In the genomic region with DNA sequence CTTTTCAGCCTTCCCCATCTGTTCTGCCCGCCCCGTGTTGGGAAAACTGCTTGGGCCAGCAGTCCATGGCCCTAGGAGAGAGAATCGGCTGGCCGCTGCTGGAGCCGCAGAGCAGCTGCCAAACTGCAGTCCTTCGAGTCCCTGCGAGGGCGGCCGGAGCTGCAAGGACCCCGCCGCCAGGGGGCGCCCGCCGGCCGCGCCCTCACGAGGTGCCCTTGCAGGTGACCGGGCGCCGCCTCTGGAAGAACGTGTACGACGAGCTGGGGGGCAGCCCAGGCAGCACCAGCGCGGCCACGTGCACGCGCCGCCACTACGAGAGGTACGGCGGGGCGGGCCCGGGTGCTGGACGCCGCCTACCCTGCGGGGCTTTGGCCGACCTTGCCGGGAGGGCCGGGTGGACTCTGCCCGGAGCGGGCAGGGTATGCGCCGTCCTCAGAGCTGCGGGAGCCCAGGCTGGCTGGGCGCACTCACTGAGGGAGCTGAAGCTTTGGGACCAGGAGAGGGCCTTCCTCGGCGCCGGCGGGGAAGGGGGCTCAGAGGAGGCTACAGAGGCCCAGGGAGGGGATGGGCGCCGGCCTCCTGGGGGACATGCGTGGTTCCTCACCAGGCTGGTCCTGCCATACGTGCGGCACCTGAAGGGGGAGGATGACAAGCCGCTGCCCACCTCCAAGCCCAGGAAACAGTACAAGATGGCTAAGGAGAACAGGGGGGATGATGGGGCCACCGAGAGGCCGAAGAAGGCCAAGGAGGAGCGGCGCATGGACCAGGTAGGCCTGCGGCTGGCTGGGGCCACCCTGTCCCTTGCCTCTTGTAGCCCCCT, we compare ENCODE assay signal across 1 cellular context.
TF ChIP-seq lines count a peak whose summit lies in the region.

No MANE protein-coding gene starts in this region.

TF ChIP-seq in HepG2, 621 proteins besides CTCF, POLR2A, EP300 and RAD21 (continued from another document and continues in another):
- TF ChIP-seq POLR2AphosphoS2 (IDR thresholded peaks at IDR 0.05; ENCODE audit: low read depth, low read length) (no peak), HNF4A (CRISPR knock-in tag; IDR thresholded peaks at IDR 0.05) (peak; percentile 85), ZNF101 (CRISPR knock-in tag; IDR thresholded peaks at IDR 0.05; ENCODE audit: borderline replicate concordance, low read depth) (no peak), ZC3H13 (CRISPR knock-in tag; IDR thresholded peaks at IDR 0.05) (peak; percentile 92), ZNF703 (CRISPR knock-in tag; IDR thresholded peaks at IDR 0.05; ENCODE audit: borderline replicate concordance) (peak; percentile 43; the same call in 1 of the 2 replicates), ZNF556 (CRISPR knock-in tag; IDR thresholded peaks at IDR 0.05; ENCODE audit: borderline replicate concordance) (peak; percentile 90; the same call in 1 of the 2 replicates), NCOA5 (CRISPR knock-in tag; IDR thresholded peaks at IDR 0.05) (peak; percentile 55; the same call in 1 of the 2 replicates), IKZF4 (CRISPR knock-in tag; IDR thresholded peaks at IDR 0.05; ENCODE audit: borderline replicate concordance, low read depth, not compliant biosample characterization) (peak; percentile 96), ZNF777 (CRISPR knock-in tag; IDR thresholded peaks at IDR 0.05) (peak; percentile 71; the same call in 1 of the 2 replicates), NCOA2 (CRISPR knock-in tag; IDR thresholded peaks at IDR 0.05) (peak; percentile 51; the same call in 1 of the 2 replicates), SIN3A (IDR thresholded peaks at IDR 0.05; ENCODE audit: borderline replicate concordance, low read depth, low read length) (peak; percentile 64; the same call in 1 of the 2 replicates), ZFAT (CRISPR knock-in tag; conservative IDR thresholded peaks at IDR 0.05) (no peak), ZC3H4 (CRISPR knock-in tag; IDR thresholded peaks at IDR 0.05; ENCODE audit: borderline replicate concordance) (0 out of 2 replicates have a peak, but pooled peaks have one; percentile 14), GATAD2A (CRISPR knock-in tag; IDR thresholded peaks at IDR 0.05) (no peak), FOXP1 (IDR thresholded peaks at IDR 0.05) (no peak), FOXP1 (CRISPR knock-in tag; IDR thresholded peaks at IDR 0.05) (peak; percentile 51), ZKSCAN8 (CRISPR knock-in tag; IDR thresholded peaks at IDR 0.05; ENCODE audit: borderline replicate concordance) (0 out of 2 replicates have a peak, but pooled peaks have one; percentile 22), FOXC1 (CRISPR knock-in tag; IDR thresholded peaks at IDR 0.05; ENCODE audit: borderline replicate concordance) (peak; percentile 78), MAF1 (CRISPR knock-in tag; IDR thresholded peaks at IDR 0.05; ENCODE audit: borderline replicate concordance) (no peak), ZFP36 (IDR thresholded peaks at IDR 0.05; ENCODE audit: borderline replicate concordance, low read depth, low read length, partially characterized antibody) (no peak), CREM (IDR thresholded peaks at IDR 0.05) (no peak), CREM (CRISPR knock-in tag; IDR thresholded peaks at IDR 0.05) (no peak), SIX4 (CRISPR knock-in tag; IDR thresholded peaks at IDR 0.05) (peak; percentile 22; the same call in 1 of the 2 replicates), HNRNPUL1 (IDR thresholded peaks at IDR 0.05; ENCODE audit: low read depth, low read length) (no peak), ZNF44 (CRISPR knock-in tag; IDR thresholded peaks at IDR 0.05) (peak; percentile 98), ZIK1 (CRISPR knock-in tag; IDR thresholded peaks at IDR 0.05; ENCODE audit: borderline replicate concordance, low read depth) (peak; percentile 94), NFE2L1 (CRISPR knock-in tag; IDR thresholded peaks at IDR 0.05; ENCODE audit: borderline replicate concordance) (no peak), ZFP37 (CRISPR knock-in tag; IDR thresholded peaks at IDR 0.05; ENCODE audit: borderline replicate concordance) (0 out of 2 replicates have a peak, but pooled peaks have one; percentile 53), EZH2 (conservative IDR thresholded peaks at IDR 0.05; ENCODE audit: low read depth, low read length) (no peak), RORA (CRISPR knock-in tag; IDR thresholded peaks at IDR 0.05) (no peak), ELF4 (CRISPR knock-in tag; IDR thresholded peaks at IDR 0.05; ENCODE audit: borderline replicate concordance) (no peak), HDAC2 (CRISPR knock-in tag; IDR thresholded peaks at IDR 0.05) (peak; percentile 95), MEF2D (CRISPR knock-in tag; IDR thresholded peaks at IDR 0.05) (no peak; the same call in 1 of the 2 replicates), ZNF235 (CRISPR knock-in tag; IDR thresholded peaks at IDR 0.05; ENCODE audit: borderline replicate concordance) (peak; percentile 61; the same call in 1 of the 2 replicates), NKX3-1 (CRISPR knock-in tag; IDR thresholded peaks at IDR 0.05) (no peak; the same call in 1 of the 2 replicates)
- TF ChIP-seq, protein P1, sequence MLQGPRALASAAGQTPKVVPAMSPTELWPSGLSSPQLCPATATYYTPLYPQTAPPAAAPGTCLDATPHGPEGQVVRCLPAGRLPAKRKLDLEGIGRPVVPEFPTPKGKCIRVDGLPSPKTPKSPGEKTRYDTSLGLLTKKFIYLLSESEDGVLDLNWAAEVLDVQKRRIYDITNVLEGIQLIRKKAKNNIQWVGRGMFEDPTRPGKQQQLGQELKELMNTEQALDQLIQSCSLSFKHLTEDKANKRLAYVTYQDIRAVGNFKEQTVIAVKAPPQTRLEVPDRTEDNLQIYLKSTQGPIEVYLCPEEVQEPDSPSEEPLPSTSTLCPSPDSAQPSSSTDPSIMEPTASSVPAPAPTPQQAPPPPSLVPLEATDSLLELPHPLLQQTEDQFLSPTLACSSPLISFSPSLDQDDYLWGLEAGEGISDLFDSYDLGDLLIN (CRISPR knock-in tag; IDR thresholded peaks at IDR 0.05; ENCODE audit: borderline replicate concordance): peak; percentile 77; the same call in 1 of the 2 replicates
- TF ChIP-seq, protein P2, sequence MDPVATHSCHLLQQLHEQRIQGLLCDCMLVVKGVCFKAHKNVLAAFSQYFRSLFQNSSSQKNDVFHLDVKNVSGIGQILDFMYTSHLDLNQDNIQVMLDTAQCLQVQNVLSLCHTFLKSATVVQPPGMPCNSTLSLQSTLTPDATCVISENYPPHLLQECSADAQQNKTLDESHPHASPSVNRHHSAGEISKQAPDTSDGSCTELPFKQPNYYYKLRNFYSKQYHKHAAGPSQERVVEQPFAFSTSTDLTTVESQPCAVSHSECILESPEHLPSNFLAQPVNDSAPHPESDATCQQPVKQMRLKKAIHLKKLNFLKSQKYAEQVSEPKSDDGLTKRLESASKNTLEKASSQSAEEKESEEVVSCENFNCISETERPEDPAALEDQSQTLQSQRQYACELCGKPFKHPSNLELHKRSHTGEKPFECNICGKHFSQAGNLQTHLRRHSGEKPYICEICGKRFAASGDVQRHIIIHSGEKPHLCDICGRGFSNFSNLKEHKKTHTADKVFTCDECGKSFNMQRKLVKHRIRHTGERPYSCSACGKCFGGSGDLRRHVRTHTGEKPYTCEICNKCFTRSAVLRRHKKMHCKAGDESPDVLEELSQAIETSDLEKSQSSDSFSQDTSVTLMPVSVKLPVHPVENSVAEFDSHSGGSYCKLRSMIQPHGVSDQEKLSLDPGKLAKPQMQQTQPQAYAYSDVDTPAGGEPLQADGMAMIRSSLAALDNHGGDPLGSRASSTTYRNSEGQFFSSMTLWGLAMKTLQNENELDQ (CRISPR knock-in tag; IDR thresholded peaks at IDR 0.05; ENCODE audit: borderline replicate concordance): no peak
- TF ChIP-seq, protein P3, sequence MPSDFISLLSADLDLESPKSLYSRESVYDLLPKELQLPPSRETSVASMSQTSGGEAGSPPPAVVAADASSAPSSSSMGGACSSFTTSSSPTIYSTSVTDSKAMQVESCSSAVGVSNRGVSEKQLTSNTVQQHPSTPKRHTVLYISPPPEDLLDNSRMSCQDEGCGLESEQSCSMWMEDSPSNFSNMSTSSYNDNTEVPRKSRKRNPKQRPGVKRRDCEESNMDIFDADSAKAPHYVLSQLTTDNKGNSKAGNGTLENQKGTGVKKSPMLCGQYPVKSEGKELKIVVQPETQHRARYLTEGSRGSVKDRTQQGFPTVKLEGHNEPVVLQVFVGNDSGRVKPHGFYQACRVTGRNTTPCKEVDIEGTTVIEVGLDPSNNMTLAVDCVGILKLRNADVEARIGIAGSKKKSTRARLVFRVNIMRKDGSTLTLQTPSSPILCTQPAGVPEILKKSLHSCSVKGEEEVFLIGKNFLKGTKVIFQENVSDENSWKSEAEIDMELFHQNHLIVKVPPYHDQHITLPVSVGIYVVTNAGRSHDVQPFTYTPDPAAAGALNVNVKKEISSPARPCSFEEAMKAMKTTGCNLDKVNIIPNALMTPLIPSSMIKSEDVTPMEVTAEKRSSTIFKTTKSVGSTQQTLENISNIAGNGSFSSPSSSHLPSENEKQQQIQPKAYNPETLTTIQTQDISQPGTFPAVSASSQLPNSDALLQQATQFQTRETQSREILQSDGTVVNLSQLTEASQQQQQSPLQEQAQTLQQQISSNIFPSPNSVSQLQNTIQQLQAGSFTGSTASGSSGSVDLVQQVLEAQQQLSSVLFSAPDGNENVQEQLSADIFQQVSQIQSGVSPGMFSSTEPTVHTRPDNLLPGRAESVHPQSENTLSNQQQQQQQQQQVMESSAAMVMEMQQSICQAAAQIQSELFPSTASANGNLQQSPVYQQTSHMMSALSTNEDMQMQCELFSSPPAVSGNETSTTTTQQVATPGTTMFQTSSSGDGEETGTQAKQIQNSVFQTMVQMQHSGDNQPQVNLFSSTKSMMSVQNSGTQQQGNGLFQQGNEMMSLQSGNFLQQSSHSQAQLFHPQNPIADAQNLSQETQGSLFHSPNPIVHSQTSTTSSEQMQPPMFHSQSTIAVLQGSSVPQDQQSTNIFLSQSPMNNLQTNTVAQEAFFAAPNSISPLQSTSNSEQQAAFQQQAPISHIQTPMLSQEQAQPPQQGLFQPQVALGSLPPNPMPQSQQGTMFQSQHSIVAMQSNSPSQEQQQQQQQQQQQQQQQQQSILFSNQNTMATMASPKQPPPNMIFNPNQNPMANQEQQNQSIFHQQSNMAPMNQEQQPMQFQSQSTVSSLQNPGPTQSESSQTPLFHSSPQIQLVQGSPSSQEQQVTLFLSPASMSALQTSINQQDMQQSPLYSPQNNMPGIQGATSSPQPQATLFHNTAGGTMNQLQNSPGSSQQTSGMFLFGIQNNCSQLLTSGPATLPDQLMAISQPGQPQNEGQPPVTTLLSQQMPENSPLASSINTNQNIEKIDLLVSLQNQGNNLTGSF (CRISPR knock-in tag; IDR thresholded peaks at IDR 0.05): peak; percentile 38; the same call in 1 of the 2 replicates
- TF ChIP-seq, protein P4, sequence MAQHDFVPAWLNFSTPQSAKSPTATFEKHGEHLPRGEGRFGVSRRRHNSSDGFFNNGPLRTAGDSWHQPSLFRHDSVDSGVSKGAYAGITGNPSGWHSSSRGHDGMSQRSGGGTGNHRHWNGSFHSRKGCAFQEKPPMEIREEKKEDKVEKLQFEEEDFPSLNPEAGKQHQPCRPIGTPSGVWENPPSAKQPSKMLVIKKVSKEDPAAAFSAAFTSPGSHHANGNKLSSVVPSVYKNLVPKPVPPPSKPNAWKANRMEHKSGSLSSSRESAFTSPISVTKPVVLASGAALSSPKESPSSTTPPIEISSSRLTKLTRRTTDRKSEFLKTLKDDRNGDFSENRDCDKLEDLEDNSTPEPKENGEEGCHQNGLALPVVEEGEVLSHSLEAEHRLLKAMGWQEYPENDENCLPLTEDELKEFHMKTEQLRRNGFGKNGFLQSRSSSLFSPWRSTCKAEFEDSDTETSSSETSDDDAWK (CRISPR knock-in tag; IDR thresholded peaks at IDR 0.05): no peak
- TF ChIP-seq, protein P5, sequence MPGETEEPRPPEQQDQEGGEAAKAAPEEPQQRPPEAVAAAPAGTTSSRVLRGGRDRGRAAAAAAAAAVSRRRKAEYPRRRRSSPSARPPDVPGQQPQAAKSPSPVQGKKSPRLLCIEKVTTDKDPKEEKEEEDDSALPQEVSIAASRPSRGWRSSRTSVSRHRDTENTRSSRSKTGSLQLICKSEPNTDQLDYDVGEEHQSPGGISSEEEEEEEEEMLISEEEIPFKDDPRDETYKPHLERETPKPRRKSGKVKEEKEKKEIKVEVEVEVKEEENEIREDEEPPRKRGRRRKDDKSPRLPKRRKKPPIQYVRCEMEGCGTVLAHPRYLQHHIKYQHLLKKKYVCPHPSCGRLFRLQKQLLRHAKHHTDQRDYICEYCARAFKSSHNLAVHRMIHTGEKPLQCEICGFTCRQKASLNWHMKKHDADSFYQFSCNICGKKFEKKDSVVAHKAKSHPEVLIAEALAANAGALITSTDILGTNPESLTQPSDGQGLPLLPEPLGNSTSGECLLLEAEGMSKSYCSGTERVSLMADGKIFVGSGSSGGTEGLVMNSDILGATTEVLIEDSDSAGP (CRISPR knock-in tag; IDR thresholded peaks at IDR 0.05; ENCODE audit: borderline replicate concordance): peak; percentile 97
- TF ChIP-seq, protein P6, sequence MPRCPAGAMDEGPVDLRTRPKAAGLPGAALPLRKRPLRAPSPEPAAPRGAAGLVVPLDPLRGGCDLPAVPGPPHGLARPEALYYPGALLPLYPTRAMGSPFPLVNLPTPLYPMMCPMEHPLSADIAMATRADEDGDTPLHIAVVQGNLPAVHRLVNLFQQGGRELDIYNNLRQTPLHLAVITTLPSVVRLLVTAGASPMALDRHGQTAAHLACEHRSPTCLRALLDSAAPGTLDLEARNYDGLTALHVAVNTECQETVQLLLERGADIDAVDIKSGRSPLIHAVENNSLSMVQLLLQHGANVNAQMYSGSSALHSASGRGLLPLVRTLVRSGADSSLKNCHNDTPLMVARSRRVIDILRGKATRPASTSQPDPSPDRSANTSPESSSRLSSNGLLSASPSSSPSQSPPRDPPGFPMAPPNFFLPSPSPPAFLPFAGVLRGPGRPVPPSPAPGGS (CRISPR knock-in tag; IDR thresholded peaks at IDR 0.05): peak; percentile 98
- TF ChIP-seq, protein P7, sequence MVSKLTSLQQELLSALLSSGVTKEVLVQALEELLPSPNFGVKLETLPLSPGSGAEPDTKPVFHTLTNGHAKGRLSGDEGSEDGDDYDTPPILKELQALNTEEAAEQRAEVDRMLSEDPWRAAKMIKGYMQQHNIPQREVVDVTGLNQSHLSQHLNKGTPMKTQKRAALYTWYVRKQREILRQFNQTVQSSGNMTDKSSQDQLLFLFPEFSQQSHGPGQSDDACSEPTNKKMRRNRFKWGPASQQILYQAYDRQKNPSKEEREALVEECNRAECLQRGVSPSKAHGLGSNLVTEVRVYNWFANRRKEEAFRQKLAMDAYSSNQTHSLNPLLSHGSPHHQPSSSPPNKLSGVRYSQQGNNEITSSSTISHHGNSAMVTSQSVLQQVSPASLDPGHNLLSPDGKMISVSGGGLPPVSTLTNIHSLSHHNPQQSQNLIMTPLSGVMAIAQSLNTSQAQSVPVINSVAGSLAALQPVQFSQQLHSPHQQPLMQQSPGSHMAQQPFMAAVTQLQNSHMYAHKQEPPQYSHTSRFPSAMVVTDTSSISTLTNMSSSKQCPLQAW (CRISPR knock-in tag; IDR thresholded peaks at IDR 0.05): no peak; the same call in 1 of the 2 replicates
- TF ChIP-seq, protein P8, sequence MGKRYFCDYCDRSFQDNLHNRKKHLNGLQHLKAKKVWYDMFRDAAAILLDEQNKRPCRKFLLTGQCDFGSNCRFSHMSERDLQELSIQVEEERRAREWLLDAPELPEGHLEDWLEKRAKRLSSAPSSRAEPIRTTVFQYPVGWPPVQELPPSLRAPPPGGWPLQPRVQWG (CRISPR knock-in tag; IDR thresholded peaks at IDR 0.05; ENCODE audit: borderline replicate concordance, low read depth): no peak
